ENCODE assay signal across 1 cellular context in the genomic region with DNA sequence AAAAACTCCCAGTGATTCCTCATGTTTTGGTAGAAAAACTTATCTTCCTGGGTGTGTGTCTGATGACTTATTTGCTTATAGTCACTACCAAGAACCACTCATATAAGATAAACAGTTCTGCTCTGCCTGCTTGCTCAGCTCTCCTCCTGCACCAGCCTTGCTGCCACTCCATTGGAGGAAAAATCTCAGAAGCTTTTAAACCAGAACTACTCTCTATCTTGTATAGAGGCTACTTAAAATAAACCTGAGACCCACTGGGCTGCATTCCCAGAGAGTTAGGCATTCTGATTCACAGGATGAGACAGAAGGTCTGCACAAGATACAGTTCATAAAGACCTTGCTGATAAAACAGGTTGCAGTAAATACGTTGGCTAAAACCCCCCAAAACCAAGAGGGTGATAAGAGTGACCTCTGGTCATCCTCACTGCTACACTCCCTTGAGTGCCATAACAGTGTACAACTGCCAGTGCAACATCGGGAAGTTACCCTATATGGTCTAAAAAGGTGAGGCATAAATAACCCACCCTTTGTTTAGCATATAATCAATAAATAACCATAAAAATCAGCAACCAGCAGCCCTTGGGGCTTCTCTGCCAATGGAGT.
TF ChIP-seq lines count a peak whose summit lies in the region.

No MANE protein-coding gene starts in this region.

TF ChIP-seq in IMR-90, 13 proteins besides CTCF, POLR2A, EP300 and RAD21:
- TF ChIP-seq MXI1 (IDR thresholded peaks at IDR 0.05; ENCODE audit: borderline replicate concordance, low read depth, low read length) (no peak), NFE2L2 (IDR thresholded peaks at IDR 0.05; ENCODE audit: low read depth, low read length) (no peak), RCOR1 (IDR thresholded peaks at IDR 0.05; ENCODE audit: insufficient replicate concordance, low read length) (no peak), SMC3 (IDR thresholded peaks at IDR 0.05; ENCODE audit: low read depth, low read length) (no peak), CHD1 (IDR thresholded peaks at IDR 0.05; ENCODE audit: low read depth, low read length) (no peak), MAZ (IDR thresholded peaks at IDR 0.05; ENCODE audit: borderline replicate concordance, low read depth, low read length) (no peak), CEBPB (IDR thresholded peaks at IDR 0.05; ENCODE audit: low read depth, low read length) (no peak), FOS (IDR thresholded peaks at IDR 0.05; ENCODE audit: low read depth, low read length) (no peak), RFX5 (IDR thresholded peaks at IDR 0.05; ENCODE audit: low read depth, low read length) (no peak), BHLHE40 (IDR thresholded peaks at IDR 0.05; ENCODE audit: low read depth, low read length) (no peak), MAFK (IDR thresholded peaks at IDR 0.05; ENCODE audit: low read depth, low read length) (no peak)
- TF ChIP-seq, protein P1, sequence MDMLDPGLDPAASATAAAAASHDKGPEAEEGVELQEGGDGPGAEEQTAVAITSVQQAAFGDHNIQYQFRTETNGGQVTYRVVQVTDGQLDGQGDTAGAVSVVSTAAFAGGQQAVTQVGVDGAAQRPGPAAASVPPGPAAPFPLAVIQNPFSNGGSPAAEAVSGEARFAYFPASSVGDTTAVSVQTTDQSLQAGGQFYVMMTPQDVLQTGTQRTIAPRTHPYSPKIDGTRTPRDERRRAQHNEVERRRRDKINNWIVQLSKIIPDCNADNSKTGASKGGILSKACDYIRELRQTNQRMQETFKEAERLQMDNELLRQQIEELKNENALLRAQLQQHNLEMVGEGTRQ (IDR thresholded peaks at IDR 0.05; ENCODE audit: low read depth, low read length) = no peak
- TF ChIP-seq, protein P2, sequence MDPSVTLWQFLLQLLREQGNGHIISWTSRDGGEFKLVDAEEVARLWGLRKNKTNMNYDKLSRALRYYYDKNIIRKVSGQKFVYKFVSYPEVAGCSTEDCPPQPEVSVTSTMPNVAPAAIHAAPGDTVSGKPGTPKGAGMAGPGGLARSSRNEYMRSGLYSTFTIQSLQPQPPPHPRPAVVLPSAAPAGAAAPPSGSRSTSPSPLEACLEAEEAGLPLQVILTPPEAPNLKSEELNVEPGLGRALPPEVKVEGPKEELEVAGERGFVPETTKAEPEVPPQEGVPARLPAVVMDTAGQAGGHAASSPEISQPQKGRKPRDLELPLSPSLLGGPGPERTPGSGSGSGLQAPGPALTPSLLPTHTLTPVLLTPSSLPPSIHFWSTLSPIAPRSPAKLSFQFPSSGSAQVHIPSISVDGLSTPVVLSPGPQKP (IDR thresholded peaks at IDR 0.05; ENCODE audit: borderline replicate concordance, low read depth, low read length) = no peak
TF ChIP-seq in IMR-90: peak in this region for 0.
